Comparison of ENCODE assay signal across 9 cellular contexts in the genomic region with DNA sequence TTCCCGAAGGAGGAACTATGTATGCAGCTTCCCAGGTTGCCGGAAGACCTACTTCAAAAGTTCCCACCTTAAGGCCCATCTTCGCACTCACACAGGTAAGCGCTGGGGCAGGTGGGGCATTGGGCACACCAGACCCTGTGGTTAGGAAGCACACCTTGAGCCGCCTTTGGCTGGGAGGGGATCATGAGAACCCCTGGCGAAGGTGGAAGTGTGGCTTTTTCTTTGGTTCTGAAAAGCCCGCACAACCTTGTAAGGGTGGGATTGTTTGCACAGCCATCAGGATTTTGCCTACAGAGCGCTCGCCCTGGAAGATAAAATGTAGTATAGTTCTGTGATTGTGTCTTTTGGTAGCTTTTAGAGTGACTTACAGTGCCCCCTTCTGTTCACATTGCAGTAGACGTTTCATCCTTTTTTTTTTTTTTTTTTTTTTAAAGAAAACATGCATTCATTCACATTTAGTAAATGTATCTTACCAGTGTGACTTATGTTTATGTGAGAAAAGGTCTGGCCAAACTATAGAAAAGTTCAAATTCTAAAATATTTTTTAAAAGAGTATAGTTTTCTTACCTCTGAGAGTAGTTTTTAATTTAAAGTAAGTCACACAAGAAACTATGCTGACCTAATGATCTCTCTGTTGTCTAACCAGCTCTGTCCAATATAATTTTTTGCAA. TPM values are rescaled to one million over a fixed set of nuclear protein-coding genes. Genes with fewer than 3 reads are reported as not detected.
A peak's percentile ranks its signal among the peaks of the same experiment; 100 is the strongest.
DNase-seq lines count a peak whose midpoint lies in the region; ATAC-seq, FAIRE-seq and TF ChIP-seq lines count a peak whose summit lies in the region.
"Had no signal": no experiment of that assay in that cellular context is flagged by ENCODE, and none has a peak within 500 bp of the region (broad histone marks: within the 10 kb centered on the region; RNA-seq: fewer than 3 reads in every experiment).

No MANE protein-coding gene starts in this region.

- POLR2A ChIA-PET in HEK293T (lab: Yijun Ruan, JAX) (no interaction called here), PC-3 (lab: Charles Lee; ENCODE audit: unreplicated experiment) (no interaction called here)
- POLR2A ChIA-PET in naive thymus-derived CD4-positive, alpha-beta T cell (lab: Charles Lee) = interaction anchor here (1.4 to 3.3 kb wide), 2 partner anchors 64 to 234 kb away, joined by 3 to 9 read pairs; no protein-coding TSS in a partner anchor

- no peak overlapping the region for H3K4me2 ChIP-seq in PC-3 (ENCODE audit: low read length)

- no peak overlapping the region for H3K4me3 ChIP-seq in PC-3 (ENCODE audit: low read length)
- H3K4me3 ChIP-seq in naive thymus-derived CD4-positive, alpha-beta T cell (ENCODE audit: low read length) = no peak overlapping the region
- no peak overlapping the region for H3K4me3 ChIP-seq in suprapubic skin

- H3K9me3 ChIP-seq in PC-3 (ENCODE audit: low read length) = no peaks in the 10 kb centered on the region
- no peaks in the 10 kb centered on the region for H3K9me3 ChIP-seq in naive thymus-derived CD4-positive, alpha-beta T cell (ENCODE audit: control insufficient read depth in 2 of 3, low read length in 3 of 3)
- H3K9me3 ChIP-seq in suprapubic skin = no peaks in the 10 kb centered on the region

- CTCF ChIA-PET in HEK293T (lab: Yijun Ruan, JAX) (interaction anchor here (0.5 to 1.9 kb wide), 12 partner anchors 18 to 711 kb away, joined by 3 to 12 read pairs (median 4); no protein-coding TSS in a partner anchor), PC-3 (lab: Charles Lee) (interaction anchor here (0.6 to 1.9 kb wide), 6 partner anchors 13 to 424 kb away, joined by 3 to 20 read pairs (median 4); no protein-coding TSS in a partner anchor)
- CTCF ChIA-PET in naive thymus-derived CD4-positive, alpha-beta T cell (lab: Charles Lee) = interaction anchor here (0.6 to 9.8 kb wide), 16 partner anchors 12 to 590 kb away, joined by 3 to 153 read pairs (median 4); no protein-coding TSS in a partner anchor

- no peaks in the 10 kb centered on the region for H3K9me2 ChIP-seq in PC-3 (replicated peaks; ENCODE audit: low read length)

- BruUV-seq in PC-3 (replicated peaks; lab: Mats Ljungman, UMichigan) = no TSS peak

- no peaks in the 10 kb centered on the region for H3K27me3 Mint-ChIP-seq in naive thymus-derived CD4-positive, alpha-beta T cell
- H3K27me3 Mint-ChIP-seq: T-cell had no signal

- H3K4me1 ChIP-seq in PC-3 (ENCODE audit: insufficient read depth, low read length) = peaks cover 5% of the 10 kb centered on the region
- peaks cover 6% of the 10 kb centered on the region in 2 donors for H3K4me1 ChIP-seq in naive thymus-derived CD4-positive, alpha-beta T cell (ENCODE audit: control insufficient read depth in 2 of 2, insufficient read depth in 2 of 2, low read length in 2 of 2)
- H3K4me1 ChIP-seq in suprapubic skin = peaks cover 60% of the 10 kb centered on the region

- H4K20me1 ChIP-seq in PC-3 (ENCODE audit: low read length) = no peaks in the 10 kb centered on the region

- FAIRE-seq in endometrium (lab: Jason Lieb, UNC) = peak; percentile 95

- H3K27ac Mint-ChIP-seq in naive thymus-derived CD4-positive, alpha-beta T cell = peak overlapping the region in 2 of 9 donors; percentile 13 to 54
- H3K27ac Mint-ChIP-seq: T-cell had no signal

- no peaks in the 10 kb centered on the region for H3F3A ChIP-seq in PC-3 (ENCODE audit: low read length, unreplicated experiment)

- intact Hi-C loops in PC-3 (cut with micrococcal nuclease) = loop anchor here (1.0 kb wide), 3 partner anchors 64 to 249 kb away; no protein-coding TSS in a partner anchor
- intact Hi-C loops in naive thymus-derived CD4-positive, alpha-beta T cell (cut with micrococcal nuclease) = loop anchor here (1.0 to 10.0 kb wide), 5 partner anchors 64 to 906 kb away; partner anchors contain the start of gene PDIA6 (in 1 of the 2)

- ATAC-seq in PC-3 (no peak), GM19351 (IDR thresholded peaks at IDR 0.05; ENCODE audit: unreplicated experiment) (no peak)
- ATAC-seq in naive thymus-derived CD4-positive, alpha-beta T cell = no peak
- ATAC-seq: T-cell had no signal

- H2AFZ ChIP-seq in PC-3 (ENCODE audit: low read length) = no peak overlapping the region

- 51% methylated on average over 10 of the region's 10 CpGs for WGBS in suprapubic skin

- peaks cover 6 to 28% (median 19%) of the 10 kb centered on the region in 7 donors for H3K4me1 Mint-ChIP-seq in naive thymus-derived CD4-positive, alpha-beta T cell

- peaks cover 18% of the 10 kb centered on the region for H3K79me2 ChIP-seq in PC-3 (ENCODE audit: low read length)

- peak; percentile 19 for DNase-seq in COR-L47 (lab: John Stamatoyannopoulos, UW)
- DNase-seq in HEK293T (ENCODE audit: extremely low spot score) = peak; percentile 45
- peak; percentile 55 for DNase-seq in PC-3
- peak in 7 of 9 donors; percentile 41 to 67 (median 62) for DNase-seq in naive thymus-derived CD4-positive, alpha-beta T cell
- no peak for DNase-seq in GM19238 (ENCODE audit: insufficient read length, low spot score)
- DNase-seq in suprapubic skin (ENCODE audit: low spot score in 2 of 2) = no peak

- peaks cover 0 to 2% (median 0%) of the 10 kb centered on the region in 11 donors for H3K9me3 Mint-ChIP-seq in naive thymus-derived CD4-positive, alpha-beta T cell
- H3K9me3 Mint-ChIP-seq: T-cell had no signal

- H3K4me3 Mint-ChIP-seq in naive thymus-derived CD4-positive, alpha-beta T cell = no peak overlapping the region
- H3K4me3 Mint-ChIP-seq: T-cell had no signal

- H3K9ac ChIP-seq in PC-3 (ENCODE audit: low read length) = no peak overlapping the region

- H3K36me3 ChIP-seq in PC-3 (ENCODE audit: low read depth, low read length) (peaks cover 34% of the 10 kb centered on the region), suprapubic skin (peaks cover 58% of the 10 kb centered on the region)
- peaks cover 0 to 26% (median 2%) of the 10 kb centered on the region in 3 experiments for H3K36me3 ChIP-seq in naive thymus-derived CD4-positive, alpha-beta T cell (ENCODE audit: control insufficient read depth in 2 of 3, insufficient read depth in 3 of 3, low read length in 3 of 3)

- peaks cover 9 to 18% (median 13%) of the 10 kb centered on the region in 5 donors for H3K36me3 Mint-ChIP-seq in naive thymus-derived CD4-positive, alpha-beta T cell

- H3K27ac ChIP-seq in PC-3 (ENCODE audit: low read length) (no peak overlapping the region), suprapubic skin (no peak overlapping the region)
- no peak overlapping the region for H3K27ac ChIP-seq in naive thymus-derived CD4-positive, alpha-beta T cell (ENCODE audit: low read depth, low read length)

- TF ChIP-seq POLR2A in suprapubic skin (IDR thresholded peaks at IDR 0.05) = no peak

- TF ChIP-seq CTCF in PC-3 (conservative IDR thresholded peaks at IDR 0.05; ENCODE audit: low read depth, low read length) (peak; percentile 80), suprapubic skin (IDR thresholded peaks at IDR 0.05) (peak in 1 of 2 donors; percentile 48)

- no peak for TF ChIP-seq EP300 in suprapubic skin (IDR thresholded peaks at IDR 0.05)

- H3K27me3 ChIP-seq in PC-3 (ENCODE audit: low read length) (no peaks in the 10 kb centered on the region), suprapubic skin (no peaks in the 10 kb centered on the region)
- H3K27me3 ChIP-seq in naive thymus-derived CD4-positive, alpha-beta T cell (ENCODE audit: control insufficient read depth in 2 of 2, insufficient read depth in 2 of 2, low read length in 2 of 2) = no peaks in the 10 kb centered on the region

TF ChIP-seq in HEK293T, 16 proteins besides CTCF, POLR2A, EP300 and RAD21:
- TF ChIP-seq ZNF384 (IDR thresholded peaks at IDR 0.05) (peak; percentile 98), ELF4 (IDR thresholded peaks at IDR 0.05) (no peak)

RNA-seq across cellular contexts. Expression of gene KLF11, which starts 5.3 kb away (rescaled TPM):
- total RNA-seq in PC-3 (2014; rRNA removed) (13.4 and 14.0 TPM in 2 replicates), suprapubic skin (10 to 100 TPM; 48.6 to 81.6 (median 58.8) TPM)
- 10 to 100 TPM in 2 of 5 experiments, 1 to 10 TPM in 3; 2.7 to 48.6 (median 6.8) TPM for total RNA-seq in naive thymus-derived CD4-positive, alpha-beta T cell
- 1 to 10 TPM; 1.3 to 1.7 TPM for polyA plus RNA-seq in naive thymus-derived CD4-positive, alpha-beta T cell

RNA-seq across cellular contexts. Expression of gene CYS1, which starts 31.6 kb away (rescaled TPM):
- total RNA-seq in PC-3 (2014; rRNA removed) (0.12 and 0.15 TPM in 2 replicates), suprapubic skin (1 to 10 TPM in 1 of 4 donors, under 1 TPM in 1, not detected in 2; 0.32 to 1.8 TPM)
- total RNA-seq in naive thymus-derived CD4-positive, alpha-beta T cell = 1 to 10 TPM in 1 of 5 experiments, not detected in 4; 1.3 TPM
- polyA plus RNA-seq in naive thymus-derived CD4-positive, alpha-beta T cell = not detected
- total RNA-seq: T-cell had no signal

Comparison
In these comparisons a context has a peak if more than half of its experiments do, and no peak if none do; other contexts are left out.
1. DNase-seq: peak in COR-L47 (single experiment), HEK293T (single experiment), PC-3 (single experiment) and naive thymus-derived CD4-positive, alpha-beta T cell (7 of 9); none in GM19238 (single experiment) and suprapubic skin (0 of 2).